ENCODE assay signal across 8 cellular contexts in genomic region chr5:176541338-176542134, GRCh38. TPM values are rescaled to one million over a fixed set of nuclear protein-coding genes. Genes with fewer than 3 reads are reported as not detected.
DNase-seq lines count a peak whose midpoint lies in the region; ATAC-seq, FAIRE-seq and TF ChIP-seq lines count a peak whose summit lies in the region.

No MANE protein-coding gene starts in this region.

- H3K36me3 Mint-ChIP-seq in T-helper 17 cell (ENCODE audit: low read depth), result no peaks in the 10 kb centered on the region
- no peaks in the 10 kb centered on the region for H3K36me3 Mint-ChIP-seq in stimulated activated naive CD8-positive, alpha-beta T cell treated with anti-CD3 and anti-CD28 coated beads, Interleukin-15, Interleukin-2, amounts not matched to agents 100 ng/mL and 50 ng/mL, for 24 hours (ENCODE audit: low read depth)

- peak overlapping the region; percentile 53 to 91 (median 86); a peak in 21 of 22 replicates for H3K27ac ChIP-seq in BLaER1 treated with 17β-estradiol and CSF1 and Interleukin-3, amounts not matched to agents 10 nM and 100 nM
- peak overlapping the region; percentile 79 for H3K27ac ChIP-seq in lower lobe of right lung

- H3K9me3 ChIP-seq in BLaER1 treated with 17β-estradiol and CSF1 and Interleukin-3, amounts not matched to agents 10 nM and 100 nM (replicated peaks in 1 of 11), result no peaks in the 10 kb centered on the region
- H3K9me3 ChIP-seq in T-helper 17 cell (ENCODE audit: control insufficient read depth, low read length, poor library complexity, severe bottlenecking) (no peaks in the 10 kb centered on the region), lower lobe of right lung (no peaks in the 10 kb centered on the region)

- H3K4me3 ChIP-seq in BLaER1 treated with 17β-estradiol and CSF1 and Interleukin-3, amounts not matched to agents 10 nM and 100 nM, result peak overlapping the region; percentile 65 to 87 (median 79); a peak in 18 of 20 replicates
- H3K4me3 ChIP-seq in bronchial epithelial cell (ENCODE audit: low read depth, low read length) (no peak overlapping the region), lower lobe of right lung (peak overlapping the region; percentile 72)

- peak overlapping the region; percentile 58 to 93 (median 88) for H3K9ac ChIP-seq in BLaER1 treated with 17β-estradiol and CSF1 and Interleukin-3, amounts not matched to agents 10 nM and 100 nM

- no peaks in the 10 kb centered on the region for H3K9me3 Mint-ChIP-seq in stimulated activated naive CD8-positive, alpha-beta T cell treated with anti-CD3 and anti-CD28 coated beads, Interleukin-15, Interleukin-2, amounts not matched to agents 100 ng/mL and 50 ng/mL, for 24 hours

- no peak for TF ChIP-seq CTCF in bronchial epithelial cell (IDR thresholded peaks at IDR 0.05; ENCODE audit: insufficient read depth, low read length, severe bottlenecking)
- no peak for TF ChIP-seq CTCF in lower lobe of right lung (IDR thresholded peaks at IDR 0.05)

- H3K27me3 Mint-ChIP-seq in T-helper 17 cell, result no peaks in the 10 kb centered on the region
- no peaks in the 10 kb centered on the region for H3K27me3 Mint-ChIP-seq in stimulated activated naive CD8-positive, alpha-beta T cell treated with anti-CD3 and anti-CD28 coated beads, Interleukin-15, Interleukin-2, amounts not matched to agents 100 ng/mL and 50 ng/mL, for 24 hours

- DNase-seq in HT1080 (ENCODE audit: low read depth) (peak; percentile 66), T-helper 17 cell (peak; percentile 46 to 60 (median 58)), bronchial epithelial cell (ENCODE audit: low read depth) (peak; percentile 80), lower lobe of right lung (peak; percentile 85)

- H3K4me2 ChIP-seq in BLaER1 treated with 17β-estradiol and CSF1 and Interleukin-3, amounts not matched to agents 10 nM and 100 nM, result peak overlapping the region; percentile 80 to 100 (median 98)

- H3K27me3 ChIP-seq in BLaER1 treated with 17β-estradiol and CSF1 and Interleukin-3, amounts not matched to agents 10 nM and 100 nM, result no peaks in the 10 kb centered on the region
- H3K27me3 ChIP-seq in bronchial epithelial cell (ENCODE audit: control insufficient read depth, insufficient read depth, low read length) (no peaks in the 10 kb centered on the region), lower lobe of right lung (ENCODE audit: low read depth) (no peaks in the 10 kb centered on the region)

- ATAC-seq in T-helper 17 cell (no peak), lower lobe of right lung (no peak), HG02623 (IDR thresholded peaks at IDR 0.05; ENCODE audit: unreplicated experiment) (no peak), HG03045 (IDR thresholded peaks at IDR 0.05; ENCODE audit: unreplicated experiment) (no peak)

- peaks cover 0 to 13% (median 0%) of the 10 kb centered on the region in 11 experiments; a peak in 1 of 22 replicates for H4K20me1 ChIP-seq in BLaER1 treated with 17β-estradiol and CSF1 and Interleukin-3, amounts not matched to agents 10 nM and 100 nM

- no peak for FAIRE-seq in bronchial epithelial cell (lab: Jason Lieb, UNC)

- no peaks in the 10 kb centered on the region for H3K36me3 ChIP-seq in BLaER1 treated with 17β-estradiol and CSF1 and Interleukin-3, amounts not matched to agents 10 nM and 100 nM
- H3K36me3 ChIP-seq in bronchial epithelial cell (ENCODE audit: control insufficient read depth, insufficient read depth, low read length) (no peaks in the 10 kb centered on the region), lower lobe of right lung (no peaks in the 10 kb centered on the region)

- intact Hi-C loops in lower lobe of right lung (cut with DNase I), result no loop called here

- H3K4me1 Mint-ChIP-seq in T-helper 17 cell, result peaks cover 47% of the 10 kb centered on the region
- H3K4me1 Mint-ChIP-seq in stimulated activated naive CD8-positive, alpha-beta T cell treated with anti-CD3 and anti-CD28 coated beads, Interleukin-15, Interleukin-2, amounts not matched to agents 100 ng/mL and 50 ng/mL, for 24 hours (ENCODE audit: low read depth), result peaks cover 65% of the 10 kb centered on the region

- peaks cover 65 to 77% (median 72%) of the 10 kb centered on the region in 10 experiments for H3K4me1 ChIP-seq in BLaER1 treated with 17β-estradiol and CSF1 and Interleukin-3, amounts not matched to agents 10 nM and 100 nM
- H3K4me1 ChIP-seq in lower lobe of right lung, result peaks cover 47% of the 10 kb centered on the region

- H3K4me3 Mint-ChIP-seq in T-helper 17 cell, result peak overlapping the region; percentile 92
- H3K4me3 Mint-ChIP-seq in stimulated activated naive CD8-positive, alpha-beta T cell treated with anti-CD3 and anti-CD28 coated beads, Interleukin-15, Interleukin-2, amounts not matched to agents 100 ng/mL and 50 ng/mL, for 24 hours, result peak overlapping the region; percentile 80

- H3K27ac Mint-ChIP-seq in T-helper 17 cell, result peak overlapping the region; percentile 97
- peak overlapping the region; percentile 81 for H3K27ac Mint-ChIP-seq in stimulated activated naive CD8-positive, alpha-beta T cell treated with anti-CD3 and anti-CD28 coated beads, Interleukin-15, Interleukin-2, amounts not matched to agents 100 ng/mL and 50 ng/mL, for 24 hours

RNA-seq across cellular contexts. Expression of gene RNF44, which starts 4.3 kb away (rescaled TPM):
- total RNA-seq in HT1080 (2014; rRNA removed; shearing (Covaris generic)), result 10.0 and 16.7 TPM in 2 replicates
- polyA plus RNA-seq in HT1080 (2015; cell fraction: cytosol; rRNA removed), result 27.5 and 28.8 TPM in 2 replicates
- polyA plus RNA-seq in HT1080 (2015; cell fraction: nucleus; rRNA removed), result 88.7 and 95.5 TPM in 2 replicates
- total RNA-seq in T-helper 17 cell (100 to 1,000 TPM; 228 to 288 TPM), bronchial epithelial cell (2.1 and 3.6 TPM in 2 replicates), lower lobe of right lung (55.1 TPM)

RNA-seq across cellular contexts. Expression of gene CDHR2, which starts 7.6 kb away (rescaled TPM):
- not detected in 2 replicates for total RNA-seq in HT1080 (2014; rRNA removed; shearing (Covaris generic))
- not detected in 2 replicates for polyA plus RNA-seq in HT1080 (2015; cell fraction: cytosol; rRNA removed)
- polyA plus RNA-seq in HT1080 (2015; cell fraction: nucleus; rRNA removed), result not detected in 2 replicates
- total RNA-seq in T-helper 17 cell (1 to 10 TPM; 1.3 to 2.4 TPM), bronchial epithelial cell (under 0.01 TPM in 2 replicates), lower lobe of right lung (0.62 TPM)
